28 cellular contexts compared by ENCODE assay signal in genomic region chr4:184934184-184934583, GRCh38.
"Had no signal": no experiment of that assay in that cellular context is flagged by ENCODE, and none has a peak within 500 bp of the region (broad histone marks: within the 10 kb centered on the region; RNA-seq: fewer than 3 reads in every experiment).

No MANE protein-coding gene starts in this region.

- ATAC-seq: activated CD4-positive, alpha-beta T cell treated with anti-CD3 and anti-CD28 coated beads for 36 hours; activated CD8-positive, alpha-beta memory T cell treated with anti-CD3 and anti-CD28 coated beads, Interleukin-2, amount 10 ng/mL, durations not matched to agents 7 days and 5 days; activated CD8-positive, alpha-beta T cell treated with anti-CD3 and anti-CD28 coated beads, Interleukin-2, amount 10 ng/mL, durations not matched to agents 7 days and 5 days; activated naive CD8-positive, alpha-beta T cell treated with anti-CD3 and anti-CD28 coated beads, Interleukin-2, amount 50 U/mL, for 24 hours; gastroesophageal sphincter; left colon; naive thymus-derived CD4-positive, alpha-beta T cell; pancreas; sciatic nerve; stimulated activated naive CD8-positive, alpha-beta T cell treated with anti-CD3 and anti-CD28 coated beads, Interleukin-15, Interleukin-2, amounts not matched to agents 100 U/mL and 50 U/mL, for 24 hours had no signal

- H3K4me1 ChIP-seq: breast epithelium, testis, uterus had no signal

- H3K36me3 ChIP-seq: breast epithelium, gastroesophageal sphincter, pancreas, prostate gland, transverse colon, uterus had no signal

- H3K4me3 ChIP-seq: breast epithelium, coronary artery, dorsolateral prefrontal cortex, gastroesophageal sphincter, pancreas, prostate gland, skin epidermis, testis, transverse colon, uterus had no signal

- H3K27me3 ChIP-seq: breast epithelium, pancreas, testis, transverse colon, uterus had no signal

- H3K27ac ChIP-seq: breast epithelium, coronary artery, dorsolateral prefrontal cortex, gastroesophageal sphincter, pancreas, prostate gland, skin epidermis, testis, transverse colon, uterus had no signal

- H3K9me3 ChIP-seq: breast epithelium, gastroesophageal sphincter, pancreas, prostate gland, testis, transverse colon, uterus had no signal

- DNase-seq: activated CD4-positive, alpha-beta T cell treated with anti-CD3 and anti-CD28 coated beads for 36 hours; activated CD4-positive, CD25-positive, alpha-beta regulatory T cell; activated CD8-positive, alpha-beta memory T cell treated with anti-CD3 and anti-CD28 coated beads, Interleukin-2, amount 10 ng/mL, durations not matched to agents 7 days and 5 days; activated CD8-positive, alpha-beta T cell treated with anti-CD3 and anti-CD28 coated beads, Interleukin-2, amount 10 ng/mL, durations not matched to agents 7 days and 5 days; activated naive CD8-positive, alpha-beta T cell treated with anti-CD3 and anti-CD28 coated beads, Interleukin-2, amount 50 U/mL, for 24 hours; activated T-cell treated with anti-CD3 and anti-CD28 coated beads, Interleukin-2, amount 50 U/mL, for 48 hours; dorsolateral prefrontal cortex; effector memory CD4-positive, alpha-beta T cell; erythroblast; hippocampal formation; kidney; left colon; midbrain; naive thymus-derived CD4-positive, alpha-beta T cell; pancreas; retina; stimulated activated CD4-positive, alpha-beta T cell treated with anti-CD3 and anti-CD28 coated beads, Interleukin-12 subunit alpha, Interleukin-12 subunit beta, amount 100 ng/mL, for 4 hours; stimulated activated CD4-positive, alpha-beta T cell treated with anti-CD3 and anti-CD28 coated beads, Interleukin-4, amount 100 ng/mL, for 1 hour; stimulated activated naive CD8-positive, alpha-beta T cell treated with anti-CD3 and anti-CD28 coated beads, Interleukin-15, Interleukin-2, amounts not matched to agents 100 U/mL and 50 U/mL, for 24 hours; testis; transverse colon; uterus had no signal
